Comparison of ENCODE assay signal across 22 cellular contexts in genomic region chr7:24692592-24692991, GRCh38.
DNase-seq lines count a peak whose midpoint lies in the region; ATAC-seq, FAIRE-seq and TF ChIP-seq lines count a peak whose summit lies in the region.
"Had no signal": no experiment of that assay in that cellular context is flagged by ENCODE, and none has a peak within 500 bp of the region (broad histone marks: within the 10 kb centered on the region; RNA-seq: fewer than 3 reads in every experiment).

No MANE protein-coding gene starts in this region.

- H3K4me2 ChIP-seq in H9 (ENCODE audit: insufficient read depth, insufficient read length, low read length) (no peak overlapping the region), K562 (ENCODE audit: insufficient read depth, low read length) (no peak overlapping the region), HepG2 (ENCODE audit: low read depth, low read length) (no peak overlapping the region)

- no peak overlapping the region for H4K8ac ChIP-seq in H9 (replicated peaks; ENCODE audit: insufficient read length, low read depth, low read length)

- H3K9me3 ChIP-seq in Caco-2 (no peaks in the 10 kb centered on the region), H9 (ENCODE audit: control insufficient read depth, low read depth, low read length) (no peaks in the 10 kb centered on the region), K562 (replicated peaks; ENCODE audit: control insufficient read depth, insufficient read depth, low read depth, low read length) (no peaks in the 10 kb centered on the region), HepG2 (ENCODE audit: low read length) (no peaks in the 10 kb centered on the region), A673 (ENCODE audit: low read depth, low read length, poor library complexity, severe bottlenecking) (no peaks in the 10 kb centered on the region)

- no peak overlapping the region for H2BK12ac ChIP-seq in H9 (ENCODE audit: insufficient read length, low read depth, low read length)

- H3K9ac ChIP-seq in H9 (ENCODE audit: extremely low read depth, insufficient read length, low read length) (no peak overlapping the region), K562 (ENCODE audit: insufficient read depth in 1 of 2, low read depth in 2 of 2, low read length in 2 of 2) (no peak overlapping the region), HepG2 (ENCODE audit: insufficient read depth, low read depth, low read length) (no peak overlapping the region)
- H3K9ac ChIP-seq: GM23248 had no signal

- H3K27me3 ChIP-seq in Caco-2 (replicated peaks; ENCODE audit: control insufficient read depth, insufficient read depth, low read length) (no peaks in the 10 kb centered on the region), H9 (ENCODE audit: insufficient read depth, low read length) (no peaks in the 10 kb centered on the region), K562 (ENCODE audit: control insufficient read depth in 2 of 2, insufficient read depth in 2 of 2, low read length in 2 of 2) (no peaks in the 10 kb centered on the region), HepG2 (ENCODE audit: control insufficient read depth in 1 of 2, insufficient read depth in 2 of 2, low read length in 2 of 2) (no peaks in the 10 kb centered on the region), A673 (replicated peaks; ENCODE audit: insufficient read depth, low read depth, low read length, poor library complexity) (no peaks in the 10 kb centered on the region)

- DNase-seq in Caco-2, result no peak
- DNase-seq in H9, result no peak
- no peak for DNase-seq in K562 (ENCODE audit: extremely low read depth in 1 of 4, low spot score in 3 of 4)
- DNase-seq in HepG2 (ENCODE audit: low spot score), result no peak
- DNase-seq in activated naive CD4-positive, alpha-beta T cell (lab: John Stamatoyannopoulos, UW), result no peak
- DNase-seq in A673 (ENCODE audit: low spot score), result no peak
- no peak for DNase-seq in Ammon's horn (ENCODE audit: low spot score)
- no peak for DNase-seq in progenitor cell of endocrine pancreas (ENCODE audit: low spot score, unreplicated experiment)
- DNase-seq: ACHN; AML-193; C1 segment of cervical spinal cord; CD8-positive, alpha-beta T cell; DMS53; DMS79 treated with DMSO at 0.1 percent for 48 hours; GF-D8; GM23248; H7 had no signal

- H3K27me3 Mint-ChIP-seq in Caco-2 (ENCODE audit: insufficient read depth, unreplicated experiment), result no peaks in the 10 kb centered on the region
- H3K27me3 Mint-ChIP-seq in H9 (ENCODE audit: low read depth), result no peaks in the 10 kb centered on the region
- no peaks in the 10 kb centered on the region for H3K27me3 Mint-ChIP-seq in progenitor cell of endocrine pancreas

- H3K23ac ChIP-seq in H9 (ENCODE audit: insufficient read length, low read depth, low read length), result no peak overlapping the region

- H3K56ac ChIP-seq in H9 (ENCODE audit: insufficient read length, low read depth, low read length), result no peak overlapping the region

- in situ Hi-C loops in K562 (cut with MboI), result no loop called here
- in situ Hi-C loops in HepG2 (cut with HindIII; ENCODE audit: extremely low pct_ligation_motif_present, low pct_unique_long_range_greater_than_20kb), result no loop called here

- H3K27ac ChIP-seq in H9 (ENCODE audit: insufficient read length, low read depth, low read length), result no peak overlapping the region
- no peak overlapping the region for H3K27ac ChIP-seq in K562 (ENCODE audit: extremely low read depth, low read depth, low read length)
- H3K27ac ChIP-seq in HepG2 (ENCODE audit: extremely low read length, insufficient read depth, low read length), result no peak overlapping the region
- H3K27ac ChIP-seq in A673 (ENCODE audit: low read depth, low read length, poor library complexity, severe bottlenecking), result no peak overlapping the region
- H3K27ac ChIP-seq: 22Rv1, GM23248 had no signal

- H3K23me2 ChIP-seq in H9 (ENCODE audit: insufficient read length, low read depth, low read length, poor library complexity, severe bottlenecking), result no peaks in the 10 kb centered on the region

- no peaks in the 10 kb centered on the region for H4K20me1 ChIP-seq in H9 (ENCODE audit: control insufficient read depth, insufficient read depth, insufficient read length)
- no peaks in the 10 kb centered on the region for H4K20me1 ChIP-seq in K562 (replicated peaks; ENCODE audit: control insufficient read depth, insufficient read depth, low read length)
- H4K20me1 ChIP-seq in HepG2 (ENCODE audit: insufficient read depth, low read length), result no peaks in the 10 kb centered on the region

- BruUV-seq in Caco-2 (replicated peaks; lab: Mats Ljungman, UMichigan) (no TSS peak), K562 (replicated peaks; lab: Mats Ljungman, UMichigan) (no TSS peak), HepG2 (replicated peaks; lab: Mats Ljungman, UMichigan) (no TSS peak), A673 (replicated peaks; lab: Mats Ljungman, UMichigan) (no TSS peak)

- no peak overlapping the region for H3T11ph ChIP-seq in H9 (ENCODE audit: low read length)

- no peak overlapping the region for H3K4ac ChIP-seq in H9 (ENCODE audit: low read depth, low read length)

- no peak for TF ChIP-seq EP300 in K562 (IDR thresholded peaks at IDR 0.05; ENCODE audit: low read length)
- TF ChIP-seq EP300 in HepG2 (IDR thresholded peaks at IDR 0.05; ENCODE audit: low read depth in 2 of 2, low read length in 2 of 2), result no peak
- no peak for TF ChIP-seq EP300 in HepG2 (CRISPR knock-in tag; IDR thresholded peaks at IDR 0.05; ENCODE audit: borderline replicate concordance)

- no peaks in the 10 kb centered on the region for H3K36me3 ChIP-seq in Caco-2 (ENCODE audit: control insufficient read depth, insufficient read depth, low read length)
- no peaks in the 10 kb centered on the region; the same call in 2 of the 3 replicates for H3K36me3 ChIP-seq in K562 (ENCODE audit: control insufficient read depth, insufficient read depth, low read length)
- H3K36me3 ChIP-seq in HepG2 (replicated peaks in 1 of 2; ENCODE audit: control insufficient read depth in 1 of 2, insufficient read depth in 2 of 2, low read length in 2 of 2), result no peaks in the 10 kb centered on the region
- no peaks in the 10 kb centered on the region for H3K36me3 ChIP-seq in A673 (ENCODE audit: insufficient read depth, low read length, poor library complexity, severe bottlenecking)

- H4K5ac ChIP-seq in H9 (ENCODE audit: insufficient read length, low read depth, low read length), result no peak overlapping the region

- no peak overlapping the region for H3K18ac ChIP-seq in H9 (ENCODE audit: insufficient read length, low read depth, low read length)

- no peak overlapping the region for H2BK15ac ChIP-seq in H9 (ENCODE audit: low read depth, low read length)

- TF ChIP-seq RAD21 in K562 (CRISPR knock-in tag; conservative IDR thresholded peaks at IDR 0.05 in 1 of 2, IDR thresholded peaks at IDR 0.05 in 1 of 2) (no peak), HepG2 (CRISPR knock-in tag; IDR thresholded peaks at IDR 0.05) (no peak)

- peak overlapping the region; percentile 63 for H3K27ac Mint-ChIP-seq in Caco-2 (ENCODE audit: unreplicated experiment)
- peak overlapping the region in 2 of 3 experiments; percentile 50 to 66; a peak in 2 of 7 replicates for H3K27ac Mint-ChIP-seq in H9
- H3K27ac Mint-ChIP-seq in progenitor cell of endocrine pancreas, result no peak overlapping the region
- H3K27ac Mint-ChIP-seq: CD8-positive, alpha-beta T cell had no signal

- H4K91ac ChIP-seq in H9 (ENCODE audit: insufficient read length, low read depth, low read length), result no peak overlapping the region

- H3K4me1 ChIP-seq in Caco-2 (peaks cover 15% of the 10 kb centered on the region; the same call in 1 of the 2 replicates), H9 (ENCODE audit: insufficient read depth, low read length) (no peaks in the 10 kb centered on the region), K562 (replicated peaks in 1 of 2; ENCODE audit: control insufficient read depth in 2 of 2, insufficient read depth in 2 of 2, low read length in 2 of 2) (no peaks in the 10 kb centered on the region), HepG2 (ENCODE audit: insufficient read depth, low read length) (0 out of 2 replicates have a peak, but pooled peaks cover 8% of the 10 kb centered on the region), A673 (ENCODE audit: insufficient read depth, low read length, poor library complexity, severe bottlenecking) (no peaks in the 10 kb centered on the region)

- FAIRE-seq in K562 (lab: Jason Lieb, UNC) (no peak), HepG2 (lab: Jason Lieb, UNC) (no peak)
- FAIRE-seq: A204.1, GM12891, H1 had no signal

- H3K9me1 ChIP-seq in K562 (ENCODE audit: control insufficient read depth, insufficient read depth, low read length), result no peaks in the 10 kb centered on the region

- H2BK120ac ChIP-seq in H9 (ENCODE audit: low read depth, low read length, poor library complexity, severe bottlenecking), result no peak overlapping the region

- no peak overlapping the region for H3K14ac ChIP-seq in H9 (ENCODE audit: insufficient read depth, low read length)

- H2AK5ac ChIP-seq in H9 (ENCODE audit: insufficient read length, low read length), result no peak overlapping the region

- H3K4me1 Mint-ChIP-seq in Caco-2 (ENCODE audit: low read depth, unreplicated experiment) (peaks cover 13% of the 10 kb centered on the region), H9 (no peaks in the 10 kb centered on the region), progenitor cell of endocrine pancreas (ENCODE audit: low read depth) (peaks cover 5% of the 10 kb centered on the region)

- CTCF ChIA-PET in Caco-2 (lab: Charles Lee), result no interaction called here
- CTCF ChIA-PET in K562 (lab: Yijun Ruan, JAX; ENCODE audit: low intra/inter-chr PET ratio), result no interaction called here
- CTCF ChIA-PET in HepG2 (lab: Yijun Ruan, JAX; ENCODE audit: low intra/inter-chr PET ratio, low total read pairs), result no interaction called here
- CTCF ChIA-PET in A673 (lab: Charles Lee), result no interaction called here

- no peak for ATAC-seq in K562
- ATAC-seq in HepG2, result no peak
- ATAC-seq: CD8-positive, alpha-beta T cell; HCT116 had no signal

- H3K79me2 ChIP-seq in H9 (ENCODE audit: insufficient read depth, low read length) (no peaks in the 10 kb centered on the region), K562 (ENCODE audit: control insufficient read depth, insufficient read depth, low read length) (no peaks in the 10 kb centered on the region), HepG2 (ENCODE audit: insufficient read depth, low read length) (no peaks in the 10 kb centered on the region)

- H3K4me3 ChIP-seq in Caco-2 (ENCODE audit: low read depth, low read length) (no peak overlapping the region), K562 (no peak overlapping the region), HepG2 (replicated peaks in 1 of 3; ENCODE audit: insufficient read depth in 1 of 3, low read depth in 2 of 3, low read length in 3 of 3) (no peak overlapping the region), A673 (ENCODE audit: low read depth, low read length, poor library complexity, severe bottlenecking) (no peak overlapping the region)
- H3K4me3 ChIP-seq: GM23248 had no signal

- TF ChIP-seq CTCF in Caco-2 (IDR thresholded peaks at IDR 0.05; ENCODE audit: insufficient read depth in 1 of 2, low read depth in 1 of 2, low read length in 1 of 2, severe bottlenecking in 1 of 2, unreplicated experiment in 1 of 2) (no peak), H9 (conservative IDR thresholded peaks at IDR 0.05) (no peak), K562 (IDR thresholded peaks at IDR 0.05 in 2 of 3, conservative IDR thresholded peaks at IDR 0.05 in 1 of 3; ENCODE audit: insufficient read depth in 2 of 3, low read depth in 1 of 3, low read length in 3 of 3) (no peak), HepG2 (CRISPR knock-in tag; IDR thresholded peaks at IDR 0.05) (no peak), A673 (conservative IDR thresholded peaks at IDR 0.05; ENCODE audit: low read depth, low read length) (no peak), progenitor cell of endocrine pancreas (IDR thresholded peaks at IDR 0.05; ENCODE audit: unreplicated experiment) (no peak)

- no peaks in the 10 kb centered on the region for H3K9me3 Mint-ChIP-seq in Caco-2 (ENCODE audit: unreplicated experiment)
- no peaks in the 10 kb centered on the region for H3K9me3 Mint-ChIP-seq in H9
- H3K9me3 Mint-ChIP-seq in progenitor cell of endocrine pancreas (ENCODE audit: low read depth), result no peaks in the 10 kb centered on the region
- H3K9me3 Mint-ChIP-seq: CD8-positive, alpha-beta T cell had no signal

- no peak overlapping the region for H2AFZ ChIP-seq in H9 (ENCODE audit: low read length)
- no peak overlapping the region for H2AFZ ChIP-seq in K562 (ENCODE audit: low read depth, low read length)
- no peak overlapping the region for H2AFZ ChIP-seq in HepG2 (ENCODE audit: low read length)
- H2AFZ ChIP-seq: GM23248 had no signal

- H2BK5ac ChIP-seq in H9 (ENCODE audit: insufficient read length, low read length), result no peak overlapping the region

- no peaks in the 10 kb centered on the region for H3K79me1 ChIP-seq in H9 (ENCODE audit: insufficient read depth, low read depth, low read length, poor library complexity, severe bottlenecking)

- intact Hi-C loops in Caco-2 (cut with micrococcal nuclease; ENCODE audit: unreplicated experiment) (no loop called here), K562 (cut with micrococcal nuclease) (no loop called here), HepG2 (cut with micrococcal nuclease; ENCODE audit: unreplicated experiment) (no loop called here), A673 (cut with micrococcal nuclease; ENCODE audit: unreplicated experiment) (no loop called here)

- no CpG with 5 or more reads among the region's 2 CpGs for WGBS in H9 (ENCODE audit: extremely low coverage, insufficient read length, low lambda C conversion rate)
- WGBS in K562 (ENCODE audit: insufficient coverage, low coverage, missing lambda C conversion rate), result 76% methylated on average over 2 of the region's 2 CpGs
- 77% methylated on average over 2 of the region's 2 CpGs for WGBS in HepG2 (ENCODE audit: low lambda C conversion rate)

- H2BK20ac ChIP-seq in H9 (ENCODE audit: low read depth, low read length, poor library complexity, severe bottlenecking), result no peak overlapping the region

- H3K4me3 Mint-ChIP-seq in Caco-2 (ENCODE audit: unreplicated experiment) (peak overlapping the region; percentile 27), H9 (no peak overlapping the region), progenitor cell of endocrine pancreas (ENCODE audit: low read depth) (no peak overlapping the region)
- H3K4me3 Mint-ChIP-seq: CD8-positive, alpha-beta T cell had no signal

- H3K36me3 Mint-ChIP-seq in Caco-2 (ENCODE audit: insufficient read depth, unreplicated experiment), result peaks cover 9% of the 10 kb centered on the region
- peaks cover 7 to 19% (median 11%) of the 10 kb centered on the region in 3 experiments; a peak in 3 of 7 replicates for H3K36me3 Mint-ChIP-seq in H9 (ENCODE audit: insufficient read depth in 1 of 3, low read depth in 3 of 3)
- peaks cover 10% of the 10 kb centered on the region for H3K36me3 Mint-ChIP-seq in progenitor cell of endocrine pancreas (ENCODE audit: insufficient read depth)

- POLR2A ChIA-PET in Caco-2 (lab: Charles Lee), result no interaction called here
- POLR2A ChIA-PET in K562 (lab: Yijun Ruan, JAX), result no interaction called here
- POLR2A ChIA-PET in HepG2 (lab: Yijun Ruan, JAX), result no interaction called here
- POLR2A ChIA-PET in A673 (lab: Charles Lee; ENCODE audit: low non-redundant PET), result no interaction called here

- TF ChIP-seq POLR2A in K562 (conservative IDR thresholded peaks at IDR 0.05) (no peak), HepG2 (IDR thresholded peaks at IDR 0.05; ENCODE audit: insufficient read depth in 1 of 2, low read depth in 2 of 2, low read length in 2 of 2) (no peak)
